11 cellular contexts compared by ENCODE assay signal in the genomic region with DNA sequence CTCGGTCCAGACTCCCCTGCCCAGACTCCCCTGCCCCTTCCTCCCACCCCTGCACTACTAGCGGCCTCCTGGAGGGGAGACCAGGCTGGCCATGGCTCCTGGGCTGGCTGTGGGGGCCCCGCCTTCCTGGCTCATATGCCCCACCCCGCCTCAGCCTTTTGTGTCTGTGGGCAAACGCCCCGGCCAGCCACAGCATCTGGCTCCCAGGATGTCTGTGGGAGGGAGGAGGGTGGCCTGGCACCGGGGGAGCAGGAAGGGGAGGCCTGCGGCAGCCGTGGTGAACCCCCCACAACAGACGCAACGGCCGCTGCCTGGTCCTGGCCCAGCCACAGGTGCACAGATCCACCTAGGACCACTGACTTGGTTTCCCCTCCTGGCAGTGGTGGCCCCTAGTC. TPM values are rescaled to one million over a fixed set of nuclear protein-coding genes. Genes with fewer than 3 reads are reported as not detected.
DNase-seq lines count a peak whose midpoint lies in the region; ATAC-seq and TF ChIP-seq lines count a peak whose summit lies in the region.
"Had no signal": no experiment of that assay in that cellular context is flagged by ENCODE, and none has a peak within 500 bp of the region (broad histone marks: within the 10 kb centered on the region; RNA-seq: fewer than 3 reads in every experiment).

No MANE protein-coding gene starts in this region.

- H3K36me3 ChIP-seq in psoas muscle (ENCODE audit: insufficient read depth in 1 of 2, low read depth in 1 of 2): no peaks in the 10 kb centered on the region

- peak; percentile 45 to 64 (median 56) for ATAC-seq in psoas muscle
- ATAC-seq in GM21528 (IDR thresholded peaks at IDR 0.05; ENCODE audit: low FRiP score, unreplicated experiment): no peak
- ATAC-seq: activated T-helper 17 cell treated with anti-CD3 and anti-CD28 coated beads, Interleukin-2, amount 50 U/mL, for 72 hours had no signal

- H3K4me1 Mint-ChIP-seq in activated CD4-positive, alpha-beta T cell treated with anti-CD3 and anti-CD28 coated beads, Interleukin-2, amount 10 ng/mL, durations not matched to agents 24 days and 14 days: no peaks in the 10 kb centered on the region
- H3K4me1 Mint-ChIP-seq: activated T-helper 17 cell treated with anti-CD3 and anti-CD28 coated beads, Interleukin-2, amount 50 U/mL, for 72 hours had no signal

- no peaks in the 10 kb centered on the region for H3K9me3 Mint-ChIP-seq in activated CD4-positive, alpha-beta T cell treated with anti-CD3 and anti-CD28 coated beads, Interleukin-2, amount 10 ng/mL, durations not matched to agents 24 days and 14 days
- H3K9me3 Mint-ChIP-seq: activated T-helper 17 cell treated with anti-CD3 and anti-CD28 coated beads, Interleukin-2, amount 50 U/mL, for 72 hours; IgD-negative memory B cell had no signal

- intact Hi-C loops in dorsolateral prefrontal cortex (cut with DNase I): loop anchor here in 1 of 2 donors (5.0 to 10.0 kb wide), 2 partner anchors 131 to 547 kb away; a partner anchor contains a TSS
- intact Hi-C loops in psoas muscle (cut with DNase I): no loop called here
- intact Hi-C loops in activated CD4-positive, alpha-beta T cell treated with anti-CD3 and anti-CD28 coated beads, Interleukin-2, amount 10 ng/mL, durations not matched to agents 24 days and 14 days (cut with micrococcal nuclease): loop anchor here (2.0 kb wide), 1 partner anchor 23 kb away; no protein-coding TSS in a partner anchor

- TF ChIP-seq CTCF in dorsolateral prefrontal cortex (IDR thresholded peaks at IDR 0.05 in 54 of 56, conservative IDR thresholded peaks at IDR 0.05 in 2 of 56; ENCODE audit: low read depth in 1 of 56, partially characterized antibody in 56 of 56): peak in 1 of 56 donors; percentile 8
- no peak for TF ChIP-seq CTCF in psoas muscle (IDR thresholded peaks at IDR 0.05)

- H3K9me3 ChIP-seq in psoas muscle: no peaks in the 10 kb centered on the region

- H3K4me3 Mint-ChIP-seq in activated CD4-positive, alpha-beta T cell treated with anti-CD3 and anti-CD28 coated beads, Interleukin-2, amount 10 ng/mL, durations not matched to agents 24 days and 14 days: no peak overlapping the region
- H3K4me3 Mint-ChIP-seq: activated T-helper 17 cell treated with anti-CD3 and anti-CD28 coated beads, Interleukin-2, amount 50 U/mL, for 72 hours had no signal

- no peaks in the 10 kb centered on the region for H3K27me3 ChIP-seq in dorsolateral prefrontal cortex
- H3K27me3 ChIP-seq in psoas muscle (ENCODE audit: insufficient read depth in 3 of 3, low read length in 2 of 3): no peaks in the 10 kb centered on the region

- no peak overlapping the region for H3K27ac Mint-ChIP-seq in activated CD4-positive, alpha-beta T cell treated with anti-CD3 and anti-CD28 coated beads, Interleukin-2, amount 10 ng/mL, durations not matched to agents 24 days and 14 days
- H3K27ac Mint-ChIP-seq: activated T-helper 17 cell treated with anti-CD3 and anti-CD28 coated beads, Interleukin-2, amount 50 U/mL, for 72 hours; IgD-negative memory B cell had no signal

- H3K4me1 ChIP-seq in psoas muscle: peaks cover 52% of the 10 kb centered on the region

- DNase-seq in COR-L47 (lab: John Stamatoyannopoulos, UW): peak; percentile 84
- peak; percentile 64 for DNase-seq in NCI-H2029 (lab: John Stamatoyannopoulos, UW)
- DNase-seq in dorsolateral prefrontal cortex: peak in 9 of 10 donors; percentile 56 to 86 (median 74)
- DNase-seq in psoas muscle: peak; percentile 60 to 78
- no peak for DNase-seq in activated CD4-positive, alpha-beta T cell treated with anti-CD3 and anti-CD28 coated beads, Interleukin-2, amount 10 ng/mL, durations not matched to agents 24 days and 14 days
- DNase-seq in iPS-NIHi11 (ENCODE audit: low spot score): no peak
- DNase-seq in kidney glomerular epithelial cell (lab: John Stamatoyannopoulos, UW): no peak
- DNase-seq: HCEC 1CT had no signal

- peaks cover 15% of the 10 kb centered on the region for H3K27me3 Mint-ChIP-seq in activated CD4-positive, alpha-beta T cell treated with anti-CD3 and anti-CD28 coated beads, Interleukin-2, amount 10 ng/mL, durations not matched to agents 24 days and 14 days

- peak overlapping the region in 24 of 59 donors; percentile 1 to 46 (median 18) for H3K4me3 ChIP-seq in dorsolateral prefrontal cortex
- H3K4me3 ChIP-seq in psoas muscle: no peak overlapping the region

- peak overlapping the region; percentile 40 to 97 (median 87) for H3K27ac ChIP-seq in dorsolateral prefrontal cortex
- H3K27ac ChIP-seq in psoas muscle: peak overlapping the region; percentile 71

- no peaks in the 10 kb centered on the region for H3K36me3 Mint-ChIP-seq in activated CD4-positive, alpha-beta T cell treated with anti-CD3 and anti-CD28 coated beads, Interleukin-2, amount 10 ng/mL, durations not matched to agents 24 days and 14 days (ENCODE audit: low read depth)
- H3K36me3 Mint-ChIP-seq: IgD-negative memory B cell had no signal

- WGBS in psoas muscle, 3 donors: 12 to 26% (median 17%) methylated on average over 9 to 12 of the region's 12 CpGs

RNA-seq across cellular contexts. Expression of a gene that starts 32.9 kb away (rescaled TPM):
- total RNA-seq in dorsolateral prefrontal cortex: 10 to 100 TPM; 25.1 to 66.1 (median 38.0) TPM
- total RNA-seq in psoas muscle: 10 to 100 TPM in 1 of 4 donors, 1 to 10 TPM in 3; 6.0 to 10.7 (median 7.7) TPM
- polyA plus RNA-seq in psoas muscle: 1 to 10 TPM; 2.8 to 6.6 (median 4.1) TPM
- total RNA-seq in activated CD4-positive, alpha-beta T cell treated with anti-CD3 and anti-CD28 coated beads, Interleukin-2, amount 10 ng/mL, durations not matched to agents 24 days and 14 days: 0.05 TPM in 1 of 2 replicates, not detected in the other
- polyA plus RNA-seq: IgD-negative memory B cell had no signal

Comparison
In these comparisons a context has a peak if more than half of its experiments do, and no peak if none do; other contexts are left out.
1. DNase-seq: peak in COR-L47 (single experiment), NCI-H2029 (single experiment), dorsolateral prefrontal cortex (9 of 10) and psoas muscle (2 of 2); none in activated CD4-positive, alpha-beta T cell treated with anti-CD3 and anti-CD28 coated beads, Interleukin-2, amount 10 ng/mL, durations not matched to agents 24 days and 14 days (single experiment), iPS-NIHi11 (single experiment) and kidney glomerular epithelial cell (single experiment).